1 cellular context compared by ENCODE assay signal in the genomic region with DNA sequence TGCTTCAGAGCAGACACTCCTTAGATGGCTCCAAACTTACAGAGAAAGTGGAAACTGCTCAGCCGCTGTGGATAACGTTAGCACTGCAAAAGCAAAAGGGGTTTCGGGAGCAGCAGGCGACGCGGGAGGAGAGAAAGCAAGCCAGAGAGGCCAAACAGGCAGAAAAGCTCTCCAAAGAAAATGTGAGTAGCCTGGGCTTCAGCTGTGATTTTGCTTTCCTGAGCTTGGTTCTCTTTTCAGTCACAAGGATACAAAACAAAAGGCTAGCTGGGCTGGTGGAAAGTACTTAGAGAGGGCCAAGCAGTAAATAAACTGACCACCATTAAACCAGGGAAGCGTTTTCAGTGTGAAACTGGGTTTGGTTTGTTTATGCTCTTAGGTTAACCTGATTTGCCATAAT.
TF ChIP-seq lines count a peak whose summit lies in the region.

No MANE protein-coding gene starts in this region.

TF ChIP-seq in IMR-90, 13 proteins besides CTCF, POLR2A, EP300 and RAD21:
- TF ChIP-seq MAFK (IDR thresholded peaks at IDR 0.05; ENCODE audit: low read depth, low read length) (no peak), NFE2L2 (IDR thresholded peaks at IDR 0.05; ENCODE audit: low read depth, low read length) (no peak), SMC3 (IDR thresholded peaks at IDR 0.05; ENCODE audit: low read depth, low read length) (no peak), CEBPB (IDR thresholded peaks at IDR 0.05; ENCODE audit: low read depth, low read length) (no peak), ELK1 (IDR thresholded peaks at IDR 0.05; ENCODE audit: borderline replicate concordance, low read depth, low read length) (no peak), CHD1 (IDR thresholded peaks at IDR 0.05; ENCODE audit: low read depth, low read length) (no peak), USF2 (IDR thresholded peaks at IDR 0.05; ENCODE audit: low read depth, low read length) (no peak), MAZ (IDR thresholded peaks at IDR 0.05; ENCODE audit: borderline replicate concordance, low read depth, low read length) (no peak), RFX5 (IDR thresholded peaks at IDR 0.05; ENCODE audit: low read depth, low read length) (no peak), MXI1 (IDR thresholded peaks at IDR 0.05; ENCODE audit: borderline replicate concordance, low read depth, low read length) (no peak), RCOR1 (IDR thresholded peaks at IDR 0.05; ENCODE audit: insufficient replicate concordance, low read length) (no peak), FOS (IDR thresholded peaks at IDR 0.05; ENCODE audit: low read depth, low read length) (no peak), BHLHE40 (IDR thresholded peaks at IDR 0.05; ENCODE audit: low read depth, low read length) (no peak)
TF ChIP-seq in IMR-90: peak in this region for 0.
